In the genomic region with DNA sequence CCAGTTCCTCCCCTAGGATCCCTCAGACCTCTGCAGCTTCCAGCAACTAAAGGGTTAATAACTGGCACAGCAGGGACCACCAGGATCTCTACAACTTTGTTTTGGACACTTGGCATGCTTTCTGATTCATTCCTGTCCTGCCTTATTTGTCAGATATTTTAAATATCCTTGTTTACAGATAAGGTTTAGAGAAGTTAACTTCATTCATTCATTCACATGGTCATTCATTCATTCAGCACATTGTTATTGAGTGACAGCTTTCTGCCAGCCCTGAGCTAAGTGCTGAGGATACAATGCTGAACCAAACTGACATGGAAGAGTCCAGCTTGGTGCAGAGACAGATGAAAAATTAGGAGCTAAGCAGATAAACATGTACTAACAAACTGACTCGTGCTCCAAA, we compare ENCODE assay signal across 23 cellular contexts.
"Had no signal": no experiment of that assay in that cellular context is flagged by ENCODE, and none has a peak within 500 bp of the region (broad histone marks: within the 10 kb centered on the region; RNA-seq: fewer than 3 reads in every experiment).

No MANE protein-coding gene starts in this region.

- H3K4me3 ChIP-seq: mucosa of descending colon, ovary, sigmoid colon, thoracic aorta, uterus had no signal

- H3K9me3 ChIP-seq: mucosa of descending colon, ovary, sigmoid colon, thoracic aorta, uterus had no signal

- H3K36me3 ChIP-seq: ovary, sigmoid colon, thoracic aorta, uterus had no signal

- ATAC-seq: activated naive CD4-positive, alpha-beta T cell treated with anti-CD3 and anti-CD28 coated beads, Interleukin-2, amount 50 U/mL, for 72 hours; activated T-cell treated with anti-CD3 and anti-CD28 coated beads, Interleukin-2, amount 50 U/mL, for 72 hours; mucosa of descending colon; natural killer cell treated with Interleukin-12 subunit alpha and Interleukin-12 subunit beta and Interleukin-15 and Interleukin-18, amount 100 ng/mL, for 72 hours; stimulated activated effector memory CD8-positive, alpha-beta T cell treated with anti-CD3 and anti-CD28 coated beads, Interleukin-12 subunit alpha, Interleukin-12 subunit beta, amount 100 ng/mL, for 72 hours had no signal

- H3K27ac ChIP-seq: ovary, sigmoid colon, thoracic aorta had no signal

- DNase-seq: activated CD4-positive, alpha-beta T cell treated with anti-CD3 and anti-CD28 coated beads for 4 hours; activated CD4-positive, alpha-beta T cell treated with anti-CD3 and anti-CD28 coated beads, Interleukin-2, amount 50 U/mL, for 4 hours; activated naive CD4-positive, alpha-beta T cell; activated T-cell treated with anti-CD3 and anti-CD28 coated beads for 4 hours; activated T-cell treated with anti-CD3 and anti-CD28 coated beads, Interleukin-2, amount 50 U/mL, for 72 hours; effector CD8-positive, alpha-beta T cell; erythroblast; foreskin fibroblast; head of caudate nucleus; hippocampal formation; kidney; mesendoderm; mucosa of descending colon; ovary; retina; sigmoid colon; small intestine; stimulated activated CD4-positive, alpha-beta T cell treated with anti-CD3 and anti-CD28 coated beads, Interleukin-4, amount 100 ng/mL, for 24 hours; uterus had no signal

- H3K27me3 ChIP-seq: ovary, sigmoid colon, uterus had no signal
